In the genomic region with DNA sequence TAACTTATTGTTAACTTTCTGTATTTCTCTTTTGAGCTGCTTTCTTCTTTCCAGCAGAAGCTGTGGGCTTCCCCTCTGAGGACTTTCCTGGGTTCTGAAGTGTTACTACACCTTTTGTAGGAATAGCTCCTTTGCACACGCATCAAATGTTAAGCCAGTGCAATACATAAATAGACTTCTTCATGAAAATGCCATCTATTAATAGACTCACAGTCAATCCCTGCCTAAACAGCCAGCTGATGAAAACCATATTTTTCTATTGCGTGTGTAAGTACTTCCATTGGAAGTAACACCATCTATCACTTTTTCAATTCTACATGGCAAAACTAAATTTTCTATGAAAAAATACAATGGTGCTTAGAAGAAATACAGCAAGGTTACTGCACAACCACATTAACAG, we compare ENCODE assay signal across 11 cellular contexts. TPM values are rescaled to one million over a fixed set of nuclear protein-coding genes. Genes with fewer than 3 reads are reported as not detected.
A peak's percentile ranks its signal among the peaks of the same experiment; 100 is the strongest.
DNase-seq lines count a peak whose midpoint lies in the region; ATAC-seq, FAIRE-seq and TF ChIP-seq lines count a peak whose summit lies in the region.
"Had no signal": no experiment of that assay in that cellular context is flagged by ENCODE, and none has a peak within 500 bp of the region (broad histone marks: within the 10 kb centered on the region; RNA-seq: fewer than 3 reads in every experiment).

No MANE protein-coding gene starts in this region.

- no peaks in the 10 kb centered on the region for H3K36me3 ChIP-seq in naive thymus-derived CD4-positive, alpha-beta T cell (ENCODE audit: control insufficient read depth in 2 of 3, insufficient read depth in 3 of 3, low read length in 3 of 3)

- peaks cover 9% of the 10 kb centered on the region; the same call in 1 of the 2 replicates for H3K36me3 Mint-ChIP-seq in WTC11
- peaks cover 15% of the 10 kb centered on the region for H3K36me3 Mint-ChIP-seq in nephron progenitor cell (ENCODE audit: low read depth)
- H3K36me3 Mint-ChIP-seq in naive thymus-derived CD4-positive, alpha-beta T cell: no peaks in the 10 kb centered on the region
- H3K36me3 Mint-ChIP-seq: brain had no signal

- intact Hi-C loops in naive thymus-derived CD4-positive, alpha-beta T cell (cut with micrococcal nuclease): no loop called here

- H3K9me3 ChIP-seq in naive thymus-derived CD4-positive, alpha-beta T cell (ENCODE audit: control insufficient read depth in 2 of 3, low read length in 3 of 3): no peaks in the 10 kb centered on the region

- DNase-seq in GM18507 (ENCODE audit: extremely low spot score, insufficient read length, low read depth) (no peak), WTC11 (ENCODE audit: low spot score) (no peak), nephron progenitor cell (no peak), T-helper 1 cell (no peak)
- DNase-seq in naive thymus-derived CD4-positive, alpha-beta T cell: no peak
- DNase-seq in stimulated activated CD4-positive, alpha-beta T cell treated with anti-CD3 and anti-CD28 coated beads, Interleukin-4, amount 100 ng/mL, for 4 hours: no peak
- DNase-seq: activated CD4-positive, alpha-beta T cell treated with anti-CD3 and anti-CD28 coated beads for 36 hours had no signal

- H3K27me3 ChIP-seq in naive thymus-derived CD4-positive, alpha-beta T cell (ENCODE audit: control insufficient read depth in 2 of 2, insufficient read depth in 2 of 2, low read length in 2 of 2): no peaks in the 10 kb centered on the region

- H3K4me3 Mint-ChIP-seq in WTC11 (peak overlapping the region; percentile 70; the same call in 1 of the 2 replicates), nephron progenitor cell (peak overlapping the region; percentile 83)
- peak overlapping the region in 3 of 10 donors; percentile 58 to 75 (median 60) for H3K4me3 Mint-ChIP-seq in naive thymus-derived CD4-positive, alpha-beta T cell

- no peaks in the 10 kb centered on the region for H3K4me1 ChIP-seq in naive thymus-derived CD4-positive, alpha-beta T cell (ENCODE audit: control insufficient read depth in 2 of 2, insufficient read depth in 2 of 2, low read length in 2 of 2)

- peaks cover 34% of the 10 kb centered on the region for H3K27me3 Mint-ChIP-seq in WTC11 (ENCODE audit: low read depth)
- H3K27me3 Mint-ChIP-seq in nephron progenitor cell (ENCODE audit: low read depth, poor library complexity): peaks cover 5% of the 10 kb centered on the region
- peaks cover 25 to 47% (median 37%) of the 10 kb centered on the region in 5 donors for H3K27me3 Mint-ChIP-seq in naive thymus-derived CD4-positive, alpha-beta T cell

- H3K27ac Mint-ChIP-seq in WTC11 (no peak overlapping the region), nephron progenitor cell (peak overlapping the region; percentile 69)
- H3K27ac Mint-ChIP-seq in naive thymus-derived CD4-positive, alpha-beta T cell: no peak overlapping the region
- H3K27ac Mint-ChIP-seq: activated CD4-positive, alpha-beta T cell treated with anti-CD3 and anti-CD28 coated beads for 36 hours had no signal

- CTCF ChIA-PET in WTC11 (lab: Charles Lee): interaction anchor here (1.0 kb wide), 1 partner anchor 9 kb away, joined by 3 read pairs; no protein-coding TSS in a partner anchor
- CTCF ChIA-PET in naive thymus-derived CD4-positive, alpha-beta T cell (lab: Charles Lee): no interaction called here

- TF ChIP-seq CTCF in WTC11 (IDR thresholded peaks at IDR 0.05): no peak
- no peak for TF ChIP-seq CTCF in nephron progenitor cell (IDR thresholded peaks at IDR 0.05)

- ATAC-seq in HG02840 (IDR thresholded peaks at IDR 0.05; ENCODE audit: low FRiP score, unreplicated experiment): peak; percentile 17
- no peak for ATAC-seq in WTC11
- no peak for ATAC-seq in naive thymus-derived CD4-positive, alpha-beta T cell
- no peak for ATAC-seq in HG02588 (IDR thresholded peaks at IDR 0.05; ENCODE audit: unreplicated experiment)
- ATAC-seq: K562 had no signal

- H3K4me3 ChIP-seq in naive thymus-derived CD4-positive, alpha-beta T cell (ENCODE audit: low read length): no peak overlapping the region
- H3K4me3 ChIP-seq: K562 had no signal

- POLR2A ChIA-PET in WTC11 (lab: Charles Lee): no interaction called here
- POLR2A ChIA-PET in naive thymus-derived CD4-positive, alpha-beta T cell (lab: Charles Lee): no interaction called here

- peak; percentile 39 for FAIRE-seq in GM18507 (lab: Jason Lieb, UNC)
- FAIRE-seq: K562 had no signal

- H3K9me3 Mint-ChIP-seq in WTC11: no peaks in the 10 kb centered on the region
- H3K9me3 Mint-ChIP-seq in nephron progenitor cell: peaks cover 11% of the 10 kb centered on the region
- H3K9me3 Mint-ChIP-seq in naive thymus-derived CD4-positive, alpha-beta T cell: peaks cover 0 to 12% (median 0%) of the 10 kb centered on the region in 11 donors

- H3K4me1 Mint-ChIP-seq in WTC11 (peaks cover 14% of the 10 kb centered on the region), nephron progenitor cell (peaks cover 34% of the 10 kb centered on the region)
- H3K4me1 Mint-ChIP-seq in naive thymus-derived CD4-positive, alpha-beta T cell: peaks cover 0 to 20% (median 13%) of the 10 kb centered on the region in 7 donors

- H3K27ac ChIP-seq in naive thymus-derived CD4-positive, alpha-beta T cell (ENCODE audit: low read depth, low read length): no peak overlapping the region

TF ChIP-seq in WTC11, 78 proteins besides CTCF, POLR2A, EP300 and RAD21 (continues in another document):
- TF ChIP-seq TP53 (CRISPR knock-in tag; IDR thresholded peaks at IDR 0.05) (no peak), ARID4B (CRISPR knock-in tag; IDR thresholded peaks at IDR 0.05; ENCODE audit: borderline replicate concordance) (no peak), IRF1 (CRISPR knock-in tag; IDR thresholded peaks at IDR 0.05) (no peak)
- TF ChIP-seq, protein P1, sequence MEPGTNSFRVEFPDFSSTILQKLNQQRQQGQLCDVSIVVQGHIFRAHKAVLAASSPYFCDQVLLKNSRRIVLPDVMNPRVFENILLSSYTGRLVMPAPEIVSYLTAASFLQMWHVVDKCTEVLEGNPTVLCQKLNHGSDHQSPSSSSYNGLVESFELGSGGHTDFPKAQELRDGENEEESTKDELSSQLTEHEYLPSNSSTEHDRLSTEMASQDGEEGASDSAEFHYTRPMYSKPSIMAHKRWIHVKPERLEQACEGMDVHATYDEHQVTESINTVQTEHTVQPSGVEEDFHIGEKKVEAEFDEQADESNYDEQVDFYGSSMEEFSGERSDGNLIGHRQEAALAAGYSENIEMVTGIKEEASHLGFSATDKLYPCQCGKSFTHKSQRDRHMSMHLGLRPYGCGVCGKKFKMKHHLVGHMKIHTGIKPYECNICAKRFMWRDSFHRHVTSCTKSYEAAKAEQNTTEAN (CRISPR knock-in tag; IDR thresholded peaks at IDR 0.05): no peak
- TF ChIP-seq, protein P2, sequence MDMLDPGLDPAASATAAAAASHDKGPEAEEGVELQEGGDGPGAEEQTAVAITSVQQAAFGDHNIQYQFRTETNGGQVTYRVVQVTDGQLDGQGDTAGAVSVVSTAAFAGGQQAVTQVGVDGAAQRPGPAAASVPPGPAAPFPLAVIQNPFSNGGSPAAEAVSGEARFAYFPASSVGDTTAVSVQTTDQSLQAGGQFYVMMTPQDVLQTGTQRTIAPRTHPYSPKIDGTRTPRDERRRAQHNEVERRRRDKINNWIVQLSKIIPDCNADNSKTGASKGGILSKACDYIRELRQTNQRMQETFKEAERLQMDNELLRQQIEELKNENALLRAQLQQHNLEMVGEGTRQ (CRISPR knock-in tag; IDR thresholded peaks at IDR 0.05): no peak

RNA-seq across cellular contexts. Expression of gene ABCB4, which starts 1.4 kb away (rescaled TPM):
- 0.71 to 1.2 TPM (median 1.1 TPM) in 3 replicates for total RNA-seq in WTC11 (2021)
- 1 to 10 TPM in 1 of 5 experiments, under 1 TPM in 3, not detected in 1; 0.27 to 1.5 (median 0.71) TPM for total RNA-seq in naive thymus-derived CD4-positive, alpha-beta T cell
- not detected for polyA plus RNA-seq in naive thymus-derived CD4-positive, alpha-beta T cell
